Comparison of ENCODE assay signal across 8 cellular contexts in genomic region chr3:63968612-63969350, GRCh38. TPM values are rescaled to one million over a fixed set of nuclear protein-coding genes. Genes with fewer than 3 reads are reported as not detected.
DNase-seq lines count a peak whose midpoint lies in the region; ATAC-seq, FAIRE-seq and TF ChIP-seq lines count a peak whose summit lies in the region.

No MANE protein-coding gene starts in this region.

- no peaks in the 10 kb centered on the region for H3K27me3 ChIP-seq in liver (ENCODE audit: control insufficient read depth in 4 of 4, insufficient read depth in 4 of 4, low read length in 3 of 4)

- H3K4me3 ChIP-seq in WI38 (ENCODE audit: low read depth, low read length) (peak overlapping the region; percentile 33), liver (ENCODE audit: low read depth in 1 of 3, low read length in 3 of 3) (peak overlapping the region; percentile 21 to 68 (median 46))

- intact Hi-C loops in posterior cingulate gyrus (cut with DNase I) = no loop called here

- 12% methylated on average over 3 of the region's 3 CpGs for WGBS in liver

- TF ChIP-seq RAD21 in liver (IDR thresholded peaks at IDR 0.05) = no peak

- peak overlapping the region; percentile 62 to 87 for H3K27ac ChIP-seq in liver (ENCODE audit: low read depth in 1 of 2, low read length in 2 of 2)

- peak; percentile 17 for ATAC-seq in GM18519 (IDR thresholded peaks at IDR 0.05; ENCODE audit: low FRiP score, unreplicated experiment)
- ATAC-seq in HG02678 (IDR thresholded peaks at IDR 0.05; ENCODE audit: unreplicated experiment) = peak; percentile 24

- H3K9ac ChIP-seq in liver (ENCODE audit: low read depth in 1 of 2, low read length in 2 of 2) = peak overlapping the region; percentile 54 to 86

- no peaks in the 10 kb centered on the region for H3K36me3 ChIP-seq in liver (ENCODE audit: control insufficient read depth in 4 of 4, insufficient read depth in 3 of 4, low read depth in 1 of 4, low read length in 3 of 4)

- peaks cover 16 to 69% (median 64%) of the 10 kb centered on the region in 4 donors for H3K4me1 ChIP-seq in liver (ENCODE audit: control insufficient read depth in 4 of 4, insufficient read depth in 4 of 4, low read length in 3 of 4)

- DNase-seq in H54 (ENCODE audit: insufficient read length, low spot score) (no peak), posterior cingulate gyrus (no peak), dedifferentiated amniotic fluid mesenchymal stem cell (ENCODE audit: extremely low spot score) (no peak)
- no peak for DNase-seq in activated CD8-positive, alpha-beta memory T cell treated with anti-CD3 and anti-CD28 coated beads, Interleukin-2, amount 50 U/mL, for 48 hours

- FAIRE-seq in H54 (lab: Jason Lieb, UNC) = no peak

- no peak for TF ChIP-seq CTCF in WI38 (IDR thresholded peaks at IDR 0.05; ENCODE audit: low read depth, low read length)
- no peak for TF ChIP-seq CTCF in liver (IDR thresholded peaks at IDR 0.05; ENCODE audit: low read depth, low read length, missing input control)

- no peak for TF ChIP-seq POLR2A in H54 (IDR thresholded peaks at IDR 0.05; ENCODE audit: low read depth, low read length)

- no peaks in the 10 kb centered on the region for H3K9me3 ChIP-seq in liver (ENCODE audit: control insufficient read depth in 4 of 4, low read length in 3 of 4)

TF ChIP-seq in liver, 16 proteins besides CTCF, POLR2A, EP300 and RAD21:
- no peak for TF ChIP-seq FOXA1 (IDR thresholded peaks at IDR 0.05)
- no peak for TF ChIP-seq YY1 (IDR thresholded peaks at IDR 0.05)
- no peak for TF ChIP-seq ATF3 (IDR thresholded peaks at IDR 0.05)
- no peak for TF ChIP-seq SP1 (IDR thresholded peaks at IDR 0.05)
- TF ChIP-seq EGR1 (IDR thresholded peaks at IDR 0.05; ENCODE audit: low read depth in 2 of 2) = no peak
- TF ChIP-seq MAX (IDR thresholded peaks at IDR 0.05) = no peak

RNA-seq across cellular contexts. Expression of gene PSMD6, which starts 54.5 kb away (rescaled TPM):
- 10 to 100 TPM; 54.6 to 72.7 TPM for total RNA-seq in liver
- polyA plus RNA-seq in liver = 10 to 100 TPM; 49.3 to 55.2 TPM

RNA-seq across cellular contexts. Expression of gene SCAANT1, which starts 56.6 kb away (rescaled TPM):
- not detected for total RNA-seq in liver
- not detected for polyA plus RNA-seq in liver
